ENCODE assay signal across 1 cellular context in the genomic region with DNA sequence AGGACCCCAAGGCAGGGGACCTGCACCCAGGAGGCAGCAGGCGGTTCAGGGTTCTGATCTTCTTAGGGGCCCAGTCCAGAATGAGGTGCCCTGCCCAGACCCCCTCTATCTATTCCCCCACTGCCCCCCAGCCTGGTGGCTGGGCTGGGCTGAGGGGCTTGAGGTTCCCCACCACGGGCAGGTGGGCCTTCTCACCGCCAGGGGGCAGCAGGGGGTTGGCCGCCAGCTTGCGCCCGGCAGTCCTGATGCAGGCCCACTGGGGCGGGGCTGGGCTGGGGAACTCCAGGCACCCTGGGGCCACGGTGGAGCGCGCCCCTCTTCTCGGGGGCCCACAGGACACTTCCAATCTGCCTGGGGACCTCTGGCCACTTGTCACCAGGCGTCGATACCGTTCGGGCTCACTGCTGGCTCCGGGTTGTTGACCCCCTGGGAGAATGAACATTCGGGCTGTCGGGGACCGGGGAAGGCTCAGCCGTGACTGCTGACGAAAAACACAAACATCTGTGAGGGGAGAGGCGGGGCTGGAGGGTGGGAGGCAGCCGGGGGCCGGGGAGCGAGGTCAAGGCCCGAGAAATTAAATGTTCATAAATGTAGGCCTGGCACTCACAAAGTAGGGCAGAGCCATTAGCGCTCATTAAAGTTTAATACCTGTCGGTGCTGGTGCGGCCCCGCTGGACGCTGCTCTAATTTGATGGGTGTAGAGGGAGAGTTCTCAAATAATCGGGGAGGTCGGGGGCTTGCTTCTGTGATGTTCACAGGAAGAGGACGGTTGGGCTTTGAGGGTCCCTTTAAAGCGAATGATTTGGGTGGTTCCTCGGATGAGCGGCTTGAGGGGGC.
TF ChIP-seq lines count a peak whose summit lies in the region.

No MANE protein-coding gene starts in this region.

TF ChIP-seq in K562, 482 proteins besides CTCF, POLR2A, EP300 and RAD21 (continued from another document and continues in another):
- TF ChIP-seq KDM4B (IDR thresholded peaks at IDR 0.05; ENCODE audit: borderline replicate concordance in 2 of 2, low read depth in 1 of 2) (no peak), FOXK1 (CRISPR knock-in tag; IDR thresholded peaks at IDR 0.05; ENCODE audit: borderline replicate concordance) (no peak), ZNF143 (CRISPR knock-in tag; IDR thresholded peaks at IDR 0.05) (no peak), SMARCB1 (IDR thresholded peaks at IDR 0.05; ENCODE audit: insufficient read length, low read depth) (no peak), KLF1 (tag; IDR thresholded peaks at IDR 0.05) (no peak), CHCHD3 (CRISPR knock-in tag; IDR thresholded peaks at IDR 0.05) (no peak), CC2D1A (IDR thresholded peaks at IDR 0.05) (no peak), PYGO2 (tag; IDR thresholded peaks at IDR 0.05) (no peak), POLR2H (tag; IDR thresholded peaks at IDR 0.05; ENCODE audit: low read depth) (no peak), SETDB1 (IDR thresholded peaks at IDR 0.05; ENCODE audit: low read length) (no peak), SRSF1 (IDR thresholded peaks at IDR 0.05; ENCODE audit: low read depth, low read length) (no peak), RAD51 (IDR thresholded peaks at IDR 0.05; ENCODE audit: borderline replicate concordance, low read depth) (no peak), POLR2G (IDR thresholded peaks at IDR 0.05; ENCODE audit: low read depth, low read length) (peak; percentile 39; the same call in 1 of the 2 replicates), NR1H2 (CRISPR knock-in tag; IDR thresholded peaks at IDR 0.05) (no peak), SMARCE1 (IDR thresholded peaks at IDR 0.05) (no peak), KDM5B (IDR thresholded peaks at IDR 0.05; ENCODE audit: insufficient replicate concordance, low read depth, low read length) (no peak), ZNF764 (CRISPR knock-in tag; IDR thresholded peaks at IDR 0.05; ENCODE audit: low read depth) (no peak), SUPT5H (IDR thresholded peaks at IDR 0.05) (no peak), PHF20 (IDR thresholded peaks at IDR 0.05; ENCODE audit: partially characterized antibody) (no peak), NONO (IDR thresholded peaks at IDR 0.05; ENCODE audit: low read depth in 2 of 2, low read length in 1 of 2) (peak in 1 of 2 experiments; percentile 64; a peak in 1 of 4 replicates), KDM1A (IDR thresholded peaks at IDR 0.05) (no peak), TRIM24 (IDR thresholded peaks at IDR 0.05) (no peak), ZNF316 (IDR thresholded peaks at IDR 0.05) (no peak), SP2 (IDR thresholded peaks at IDR 0.05; ENCODE audit: extremely low read depth, low read depth, low read length, poor library complexity, severe bottlenecking) (no peak), KAT2B (IDR thresholded peaks at IDR 0.05; ENCODE audit: low read depth, low read length) (no peak), TAF1 (IDR thresholded peaks at IDR 0.05; ENCODE audit: control insufficient read depth, extremely low read depth, insufficient read depth, low read length, severe bottlenecking) (no peak), HDAC8 (tag; IDR thresholded peaks at IDR 0.05) (no peak), POLR3A (IDR thresholded peaks at IDR 0.05; ENCODE audit: borderline replicate concordance, extremely low read depth, insufficient read depth, insufficient read length) (no peak), ESRRB (CRISPR knock-in tag; IDR thresholded peaks at IDR 0.05; ENCODE audit: borderline replicate concordance) (no peak), EHMT2 (IDR thresholded peaks at IDR 0.05) (no peak), ETS2 (tag; IDR thresholded peaks at IDR 0.05; ENCODE audit: borderline replicate concordance, poor library complexity, severe bottlenecking) (no peak), BRD4 (IDR thresholded peaks at IDR 0.05) (no peak), MEIS2 (IDR thresholded peaks at IDR 0.05; ENCODE audit: partially characterized antibody) (no peak)
- TF ChIP-seq, protein P1, sequence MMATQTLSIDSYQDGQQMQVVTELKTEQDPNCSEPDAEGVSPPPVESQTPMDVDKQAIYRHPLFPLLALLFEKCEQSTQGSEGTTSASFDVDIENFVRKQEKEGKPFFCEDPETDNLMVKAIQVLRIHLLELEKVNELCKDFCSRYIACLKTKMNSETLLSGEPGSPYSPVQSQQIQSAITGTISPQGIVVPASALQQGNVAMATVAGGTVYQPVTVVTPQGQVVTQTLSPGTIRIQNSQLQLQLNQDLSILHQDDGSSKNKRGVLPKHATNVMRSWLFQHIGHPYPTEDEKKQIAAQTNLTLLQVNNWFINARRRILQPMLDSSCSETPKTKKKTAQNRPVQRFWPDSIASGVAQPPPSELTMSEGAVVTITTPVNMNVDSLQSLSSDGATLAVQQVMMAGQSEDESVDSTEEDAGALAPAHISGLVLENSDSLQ (IDR thresholded peaks at IDR 0.05) = no peak
- TF ChIP-seq, protein P2, sequence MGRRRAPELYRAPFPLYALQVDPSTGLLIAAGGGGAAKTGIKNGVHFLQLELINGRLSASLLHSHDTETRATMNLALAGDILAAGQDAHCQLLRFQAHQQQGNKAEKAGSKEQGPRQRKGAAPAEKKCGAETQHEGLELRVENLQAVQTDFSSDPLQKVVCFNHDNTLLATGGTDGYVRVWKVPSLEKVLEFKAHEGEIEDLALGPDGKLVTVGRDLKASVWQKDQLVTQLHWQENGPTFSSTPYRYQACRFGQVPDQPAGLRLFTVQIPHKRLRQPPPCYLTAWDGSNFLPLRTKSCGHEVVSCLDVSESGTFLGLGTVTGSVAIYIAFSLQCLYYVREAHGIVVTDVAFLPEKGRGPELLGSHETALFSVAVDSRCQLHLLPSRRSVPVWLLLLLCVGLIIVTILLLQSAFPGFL (CRISPR knock-in tag; IDR thresholded peaks at IDR 0.05) = no peak
- TF ChIP-seq, protein P3, sequence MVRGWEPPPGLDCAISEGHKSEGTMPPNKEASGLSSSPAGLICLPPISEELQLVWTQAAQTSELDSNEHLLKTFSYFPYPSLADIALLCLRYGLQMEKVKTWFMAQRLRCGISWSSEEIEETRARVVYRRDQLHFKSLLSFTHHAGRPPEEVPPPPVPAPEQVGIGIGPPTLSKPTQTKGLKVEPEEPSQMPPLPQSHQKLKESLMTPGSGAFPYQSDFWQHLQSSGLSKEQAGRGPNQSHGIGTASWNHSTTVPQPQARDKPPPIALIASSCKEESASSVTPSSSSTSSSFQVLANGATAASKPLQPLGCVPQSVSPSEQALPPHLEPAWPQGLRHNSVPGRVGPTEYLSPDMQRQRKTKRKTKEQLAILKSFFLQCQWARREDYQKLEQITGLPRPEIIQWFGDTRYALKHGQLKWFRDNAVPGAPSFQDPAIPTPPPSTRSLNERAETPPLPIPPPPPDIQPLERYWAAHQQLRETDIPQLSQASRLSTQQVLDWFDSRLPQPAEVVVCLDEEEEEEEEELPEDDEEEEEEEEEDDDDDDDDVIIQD (CRISPR knock-in tag; IDR thresholded peaks at IDR 0.05) = no peak
- TF ChIP-seq, protein P4, sequence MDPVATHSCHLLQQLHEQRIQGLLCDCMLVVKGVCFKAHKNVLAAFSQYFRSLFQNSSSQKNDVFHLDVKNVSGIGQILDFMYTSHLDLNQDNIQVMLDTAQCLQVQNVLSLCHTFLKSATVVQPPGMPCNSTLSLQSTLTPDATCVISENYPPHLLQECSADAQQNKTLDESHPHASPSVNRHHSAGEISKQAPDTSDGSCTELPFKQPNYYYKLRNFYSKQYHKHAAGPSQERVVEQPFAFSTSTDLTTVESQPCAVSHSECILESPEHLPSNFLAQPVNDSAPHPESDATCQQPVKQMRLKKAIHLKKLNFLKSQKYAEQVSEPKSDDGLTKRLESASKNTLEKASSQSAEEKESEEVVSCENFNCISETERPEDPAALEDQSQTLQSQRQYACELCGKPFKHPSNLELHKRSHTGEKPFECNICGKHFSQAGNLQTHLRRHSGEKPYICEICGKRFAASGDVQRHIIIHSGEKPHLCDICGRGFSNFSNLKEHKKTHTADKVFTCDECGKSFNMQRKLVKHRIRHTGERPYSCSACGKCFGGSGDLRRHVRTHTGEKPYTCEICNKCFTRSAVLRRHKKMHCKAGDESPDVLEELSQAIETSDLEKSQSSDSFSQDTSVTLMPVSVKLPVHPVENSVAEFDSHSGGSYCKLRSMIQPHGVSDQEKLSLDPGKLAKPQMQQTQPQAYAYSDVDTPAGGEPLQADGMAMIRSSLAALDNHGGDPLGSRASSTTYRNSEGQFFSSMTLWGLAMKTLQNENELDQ (CRISPR knock-in tag; IDR thresholded peaks at IDR 0.05; ENCODE audit: borderline replicate concordance) = no peak
- TF ChIP-seq, protein P5, sequence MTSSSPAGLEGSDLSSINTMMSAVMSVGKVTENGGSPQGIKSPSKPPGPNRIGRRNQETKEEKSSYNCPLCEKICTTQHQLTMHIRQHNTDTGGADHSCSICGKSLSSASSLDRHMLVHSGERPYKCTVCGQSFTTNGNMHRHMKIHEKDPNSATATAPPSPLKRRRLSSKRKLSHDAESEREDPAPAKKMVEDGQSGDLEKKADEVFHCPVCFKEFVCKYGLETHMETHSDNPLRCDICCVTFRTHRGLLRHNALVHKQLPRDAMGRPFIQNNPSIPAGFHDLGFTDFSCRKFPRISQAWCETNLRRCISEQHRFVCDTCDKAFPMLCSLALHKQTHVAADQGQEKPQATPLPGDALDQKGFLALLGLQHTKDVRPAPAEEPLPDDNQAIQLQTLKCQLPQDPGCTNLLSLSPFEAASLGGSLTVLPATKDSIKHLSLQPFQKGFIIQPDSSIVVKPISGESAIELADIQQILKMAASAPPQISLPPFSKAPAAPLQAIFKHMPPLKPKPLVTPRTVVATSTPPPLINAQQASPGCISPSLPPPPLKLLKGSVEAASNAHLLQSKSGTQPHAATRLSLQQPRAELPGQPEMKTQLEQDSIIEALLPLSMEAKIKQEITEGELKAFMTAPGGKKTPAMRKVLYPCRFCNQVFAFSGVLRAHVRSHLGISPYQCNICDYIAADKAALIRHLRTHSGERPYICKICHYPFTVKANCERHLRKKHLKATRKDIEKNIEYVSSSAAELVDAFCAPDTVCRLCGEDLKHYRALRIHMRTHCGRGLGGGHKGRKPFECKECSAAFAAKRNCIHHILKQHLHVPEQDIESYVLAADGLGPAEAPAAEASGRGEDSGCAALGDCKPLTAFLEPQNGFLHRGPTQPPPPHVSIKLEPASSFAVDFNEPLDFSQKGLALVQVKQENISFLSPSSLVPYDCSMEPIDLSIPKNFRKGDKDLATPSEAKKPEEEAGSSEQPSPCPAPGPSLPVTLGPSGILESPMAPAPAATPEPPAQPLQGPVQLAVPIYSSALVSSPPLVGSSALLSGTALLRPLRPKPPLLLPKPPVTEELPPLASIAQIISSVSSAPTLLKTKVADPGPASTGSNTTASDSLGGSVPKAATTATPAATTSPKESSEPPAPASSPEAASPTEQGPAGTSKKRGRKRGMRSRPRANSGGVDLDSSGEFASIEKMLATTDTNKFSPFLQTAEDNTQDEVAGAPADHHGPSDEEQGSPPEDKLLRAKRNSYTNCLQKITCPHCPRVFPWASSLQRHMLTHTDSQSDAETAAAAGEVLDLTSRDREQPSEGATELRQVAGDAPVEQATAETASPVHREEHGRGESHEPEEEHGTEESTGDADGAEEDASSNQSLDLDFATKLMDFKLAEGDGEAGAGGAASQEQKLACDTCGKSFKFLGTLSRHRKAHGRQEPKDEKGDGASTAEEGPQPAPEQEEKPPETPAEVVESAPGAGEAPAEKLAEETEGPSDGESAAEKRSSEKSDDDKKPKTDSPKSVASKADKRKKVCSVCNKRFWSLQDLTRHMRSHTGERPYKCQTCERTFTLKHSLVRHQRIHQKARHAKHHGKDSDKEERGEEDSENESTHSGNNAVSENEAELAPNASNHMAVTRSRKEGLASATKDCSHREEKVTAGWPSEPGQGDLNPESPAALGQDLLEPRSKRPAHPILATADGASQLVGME (CRISPR knock-in tag; IDR thresholded peaks at IDR 0.05) = no peak
- TF ChIP-seq, protein P6, sequence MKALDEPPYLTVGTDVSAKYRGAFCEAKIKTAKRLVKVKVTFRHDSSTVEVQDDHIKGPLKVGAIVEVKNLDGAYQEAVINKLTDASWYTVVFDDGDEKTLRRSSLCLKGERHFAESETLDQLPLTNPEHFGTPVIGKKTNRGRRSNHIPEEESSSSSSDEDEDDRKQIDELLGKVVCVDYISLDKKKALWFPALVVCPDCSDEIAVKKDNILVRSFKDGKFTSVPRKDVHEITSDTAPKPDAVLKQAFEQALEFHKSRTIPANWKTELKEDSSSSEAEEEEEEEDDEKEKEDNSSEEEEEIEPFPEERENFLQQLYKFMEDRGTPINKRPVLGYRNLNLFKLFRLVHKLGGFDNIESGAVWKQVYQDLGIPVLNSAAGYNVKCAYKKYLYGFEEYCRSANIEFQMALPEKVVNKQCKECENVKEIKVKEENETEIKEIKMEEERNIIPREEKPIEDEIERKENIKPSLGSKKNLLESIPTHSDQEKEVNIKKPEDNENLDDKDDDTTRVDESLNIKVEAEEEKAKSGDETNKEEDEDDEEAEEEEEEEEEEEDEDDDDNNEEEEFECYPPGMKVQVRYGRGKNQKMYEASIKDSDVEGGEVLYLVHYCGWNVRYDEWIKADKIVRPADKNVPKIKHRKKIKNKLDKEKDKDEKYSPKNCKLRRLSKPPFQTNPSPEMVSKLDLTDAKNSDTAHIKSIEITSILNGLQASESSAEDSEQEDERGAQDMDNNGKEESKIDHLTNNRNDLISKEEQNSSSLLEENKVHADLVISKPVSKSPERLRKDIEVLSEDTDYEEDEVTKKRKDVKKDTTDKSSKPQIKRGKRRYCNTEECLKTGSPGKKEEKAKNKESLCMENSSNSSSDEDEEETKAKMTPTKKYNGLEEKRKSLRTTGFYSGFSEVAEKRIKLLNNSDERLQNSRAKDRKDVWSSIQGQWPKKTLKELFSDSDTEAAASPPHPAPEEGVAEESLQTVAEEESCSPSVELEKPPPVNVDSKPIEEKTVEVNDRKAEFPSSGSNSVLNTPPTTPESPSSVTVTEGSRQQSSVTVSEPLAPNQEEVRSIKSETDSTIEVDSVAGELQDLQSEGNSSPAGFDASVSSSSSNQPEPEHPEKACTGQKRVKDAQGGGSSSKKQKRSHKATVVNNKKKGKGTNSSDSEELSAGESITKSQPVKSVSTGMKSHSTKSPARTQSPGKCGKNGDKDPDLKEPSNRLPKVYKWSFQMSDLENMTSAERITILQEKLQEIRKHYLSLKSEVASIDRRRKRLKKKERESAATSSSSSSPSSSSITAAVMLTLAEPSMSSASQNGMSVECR (CRISPR knock-in tag; IDR thresholded peaks at IDR 0.05) = no peak
- TF ChIP-seq, protein P7, sequence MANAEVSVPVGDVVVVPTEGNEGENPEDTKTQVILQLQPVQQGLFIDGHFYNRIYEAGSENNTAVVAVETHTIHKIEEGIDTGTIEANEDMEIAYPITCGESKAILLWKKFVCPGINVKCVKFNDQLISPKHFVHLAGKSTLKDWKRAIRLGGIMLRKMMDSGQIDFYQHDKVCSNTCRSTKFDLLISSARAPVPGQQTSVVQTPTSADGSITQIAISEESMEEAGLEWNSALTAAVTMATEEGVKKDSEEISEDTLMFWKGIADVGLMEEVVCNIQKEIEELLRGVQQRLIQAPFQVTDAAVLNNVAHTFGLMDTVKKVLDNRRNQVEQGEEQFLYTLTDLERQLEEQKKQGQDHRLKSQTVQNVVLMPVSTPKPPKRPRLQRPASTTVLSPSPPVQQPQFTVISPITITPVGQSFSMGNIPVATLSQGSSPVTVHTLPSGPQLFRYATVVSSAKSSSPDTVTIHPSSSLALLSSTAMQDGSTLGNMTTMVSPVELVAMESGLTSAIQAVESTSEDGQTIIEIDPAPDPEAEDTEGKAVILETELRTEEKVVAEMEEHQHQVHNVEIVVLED (CRISPR knock-in tag; IDR thresholded peaks at IDR 0.05) = no peak
- TF ChIP-seq, protein P8, sequence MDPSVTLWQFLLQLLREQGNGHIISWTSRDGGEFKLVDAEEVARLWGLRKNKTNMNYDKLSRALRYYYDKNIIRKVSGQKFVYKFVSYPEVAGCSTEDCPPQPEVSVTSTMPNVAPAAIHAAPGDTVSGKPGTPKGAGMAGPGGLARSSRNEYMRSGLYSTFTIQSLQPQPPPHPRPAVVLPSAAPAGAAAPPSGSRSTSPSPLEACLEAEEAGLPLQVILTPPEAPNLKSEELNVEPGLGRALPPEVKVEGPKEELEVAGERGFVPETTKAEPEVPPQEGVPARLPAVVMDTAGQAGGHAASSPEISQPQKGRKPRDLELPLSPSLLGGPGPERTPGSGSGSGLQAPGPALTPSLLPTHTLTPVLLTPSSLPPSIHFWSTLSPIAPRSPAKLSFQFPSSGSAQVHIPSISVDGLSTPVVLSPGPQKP (CRISPR knock-in tag; IDR thresholded peaks at IDR 0.05) = no peak
